9 cellular contexts compared by ENCODE assay signal in the genomic region with DNA sequence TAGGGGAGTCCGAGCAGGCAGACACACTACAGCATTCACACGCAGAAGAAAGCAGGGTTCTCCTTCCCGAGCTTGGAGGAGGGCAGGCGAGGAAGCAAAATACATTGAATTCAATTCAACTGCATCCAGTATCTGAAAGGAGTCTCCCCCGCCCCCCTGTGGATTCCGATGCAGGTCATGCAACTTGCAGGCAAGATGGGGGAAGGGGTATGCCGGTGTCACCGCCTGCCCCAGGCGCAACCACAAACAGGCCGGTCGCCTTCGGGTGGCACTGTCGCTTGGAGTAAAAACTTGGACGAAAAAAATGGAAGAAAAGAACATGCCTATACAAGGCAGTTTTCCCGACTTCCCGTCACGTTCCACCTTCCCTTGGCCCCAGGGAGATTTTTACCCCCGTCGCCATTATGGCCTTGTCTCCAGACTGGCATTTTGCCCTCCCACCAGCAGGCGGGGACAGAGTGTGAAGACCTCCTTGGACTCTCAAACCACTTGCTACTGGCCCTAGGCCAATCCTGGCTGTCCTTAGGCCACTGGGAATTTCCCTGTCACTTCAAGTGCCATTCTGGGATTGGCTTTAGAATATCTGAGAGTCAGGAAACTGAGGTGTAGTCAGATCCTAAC. TPM values are rescaled to one million over a fixed set of nuclear protein-coding genes. Genes with fewer than 3 reads are reported as not detected.
A peak's percentile ranks its signal among the peaks of the same experiment; 100 is the strongest.
DNase-seq lines count a peak whose midpoint lies in the region; ATAC-seq and TF ChIP-seq lines count a peak whose summit lies in the region.
"Had no signal": no experiment of that assay in that cellular context is flagged by ENCODE, and none has a peak within 500 bp of the region (broad histone marks: within the 10 kb centered on the region; RNA-seq: fewer than 3 reads in every experiment).

No MANE protein-coding gene starts in this region.

- peak; percentile 55 for ATAC-seq in GM23338
- no peak for ATAC-seq in HG03378 (IDR thresholded peaks at IDR 0.05; ENCODE audit: unreplicated experiment)

- H3K27me3 ChIP-seq in A673 (replicated peaks; ENCODE audit: insufficient read depth, low read depth, low read length, poor library complexity) (peaks cover 90% of the 10 kb centered on the region), GM23338 (ENCODE audit: insufficient read depth) (peaks cover 42% of the 10 kb centered on the region), adipocyte (replicated peaks; ENCODE audit: control insufficient read depth, insufficient read depth, low read length) (peaks cover 29% of the 10 kb centered on the region), esophagus squamous epithelium (peaks cover 8 to 95% (median 21%) of the 10 kb centered on the region in 4 donors)

- peaks cover 3% of the 10 kb centered on the region; the same call in 1 of the 3 replicates for H3K36me3 Mint-ChIP-seq in GM23338 (ENCODE audit: low read depth)

- peak; percentile 38 for DNase-seq in A673 (ENCODE audit: low spot score)
- peak; percentile 90 for DNase-seq in GM23338 (ENCODE audit: low spot score)
- DNase-seq in adipocyte (ENCODE audit: low read depth), result peak; percentile 11
- peak; percentile 64 for DNase-seq in inferior parietal cortex (ENCODE audit: extremely low spot score)
- no peak for DNase-seq in AG08396 (ENCODE audit: low spot score)
- no peak for DNase-seq in esophagus squamous epithelium (lab: John Stamatoyannopoulos, UW)
- DNase-seq in GM13977 (ENCODE audit: low spot score), result no peak
- DNase-seq: activated effector memory CD4-positive, alpha-beta T cell treated with anti-CD3 and anti-CD28 coated beads, Interleukin-2, amount 50 U/mL, for 16 hours had no signal

- H3K4me3 Mint-ChIP-seq in GM23338, result peak overlapping the region; percentile 100

- H3K4me1 Mint-ChIP-seq in GM23338, result peaks cover 16% of the 10 kb centered on the region; the same call in 2 of the 3 replicates

- H3K79me2 ChIP-seq in GM23338 (replicated peaks; ENCODE audit: insufficient read depth), result no peaks in the 10 kb centered on the region

- in situ Hi-C loops in GM13977 (cut with MboI; ENCODE audit: low pct_unique_long_range_greater_than_20kb, low sequenced_read_pairs, unreplicated experiment), result no loop called here

- H3K36me3 ChIP-seq in A673 (ENCODE audit: insufficient read depth, low read length, poor library complexity, severe bottlenecking) (no peaks in the 10 kb centered on the region), GM23338 (ENCODE audit: insufficient read depth) (no peaks in the 10 kb centered on the region), adipocyte (ENCODE audit: control insufficient read depth, insufficient read depth, low read length, severe bottlenecking) (no peaks in the 10 kb centered on the region), esophagus squamous epithelium (no peaks in the 10 kb centered on the region)

- H4K20me1 ChIP-seq in GM23338 (replicated peaks; ENCODE audit: insufficient read depth), result no peaks in the 10 kb centered on the region; the same call in 1 of the 2 replicates

- no peak overlapping the region for H3K9ac ChIP-seq in adipocyte (ENCODE audit: low read length)

- peaks cover 6% of the 10 kb centered on the region; the same call in 1 of the 2 replicates for H3K9me2 ChIP-seq in GM23338 (ENCODE audit: insufficient read depth)

- H3K9me3 Mint-ChIP-seq in GM23338, result no peaks in the 10 kb centered on the region; the same call in 2 of the 3 replicates

- intact Hi-C loops in A673 (cut with micrococcal nuclease; ENCODE audit: unreplicated experiment), result no loop called here
- intact Hi-C loops in esophagus squamous epithelium (cut with DNase I), result no loop called here

- H3K27ac ChIP-seq in A673 (ENCODE audit: low read depth, low read length, poor library complexity, severe bottlenecking) (no peak overlapping the region), GM23338 (ENCODE audit: low read depth) (peak overlapping the region; percentile 15; the same call in 1 of the 2 replicates), esophagus squamous epithelium (peak overlapping the region in 1 of 4 donors; percentile 44)

- no peak for TF ChIP-seq POLR2A in esophagus squamous epithelium (IDR thresholded peaks at IDR 0.05)

- CTCF ChIA-PET in A673 (lab: Charles Lee), result no interaction called here

- TF ChIP-seq CTCF in A673 (conservative IDR thresholded peaks at IDR 0.05; ENCODE audit: low read depth, low read length) (peak; percentile 35; the same call in 1 of the 2 replicates), GM23338 (conservative IDR thresholded peaks at IDR 0.05; ENCODE audit: low read depth in 2 of 2) (peak; percentile 78 to 85), esophagus squamous epithelium (IDR thresholded peaks at IDR 0.05) (peak in 1 of 6 experiments; percentile 5), GM13977 (IDR thresholded peaks at IDR 0.05; ENCODE audit: extremely low read depth, insufficient read depth, missing control alignments) (no peak)

- peak overlapping the region; percentile 99 for H3K4me2 ChIP-seq in GM23338

- H3K27me3 Mint-ChIP-seq in GM23338 (ENCODE audit: insufficient read depth, low read depth, poor library complexity), result peaks cover 41% of the 10 kb centered on the region

- WGBS in esophagus squamous epithelium, 2 donors, result 18 to 21% methylated on average over 18 of the region's 20 CpGs

- BruUV-seq in A673 (replicated peaks; lab: Mats Ljungman, UMichigan), result no TSS peak

- no peaks in the 10 kb centered on the region for H3F3A ChIP-seq in GM23338 (replicated peaks; ENCODE audit: low read depth)

- H3K4me3 ChIP-seq in A673 (ENCODE audit: low read depth, low read length, poor library complexity, severe bottlenecking) (no peak overlapping the region), GM23338 (peak overlapping the region; percentile 98), adipocyte (ENCODE audit: low read length) (no peak overlapping the region), esophagus squamous epithelium (peak overlapping the region in 2 of 4 donors; percentile 15 to 61)

- POLR2A ChIA-PET in A673 (lab: Charles Lee; ENCODE audit: low non-redundant PET), result no interaction called here

- H3K9me3 ChIP-seq in A673 (ENCODE audit: low read depth, low read length, poor library complexity, severe bottlenecking), result no peaks in the 10 kb centered on the region
- no peaks in the 10 kb centered on the region for H3K9me3 ChIP-seq in adipocyte (ENCODE audit: control insufficient read depth, low read length)
- no peaks in the 10 kb centered on the region for H3K9me3 ChIP-seq in esophagus squamous epithelium

- H3K4me1 ChIP-seq in A673 (ENCODE audit: insufficient read depth, low read length, poor library complexity, severe bottlenecking) (no peaks in the 10 kb centered on the region), GM23338 (ENCODE audit: insufficient read depth) (peaks cover 10% of the 10 kb centered on the region; the same call in 1 of the 2 replicates), adipocyte (ENCODE audit: control insufficient read depth, insufficient read depth, low read length) (peaks cover 4% of the 10 kb centered on the region), esophagus squamous epithelium (peaks cover 12 to 32% (median 15%) of the 10 kb centered on the region in 3 donors)

- peak overlapping the region; percentile 82 for H3K27ac Mint-ChIP-seq in GM23338

- H2AFZ ChIP-seq in GM23338, result peak overlapping the region; percentile 97

RNA-seq across cellular contexts. Expression of a gene that starts 1.6 kb away (rescaled TPM):
- not detected in 2 replicates for total RNA-seq in A673 (2021)
- 3.1 and 5.4 TPM in 2 replicates for total RNA-seq in GM23338 (2014; rRNA removed; shearing (Covaris generic))
- 4.0 and 5.3 TPM in 2 replicates for polyA plus RNA-seq in GM23338 (2016; fragmentation: Nextera tagmentation; extraction: Ambion mirVana)
- 1 to 10 TPM in 1 of 4 donors, under 1 TPM in 3; 0.09 to 2.7 (median 0.62) TPM for total RNA-seq in esophagus squamous epithelium

Comparison
In these comparisons a context has a peak if more than half of its experiments do, and no peak if none do; other contexts are left out.
1. DNase-seq: peak in A673 (single experiment), GM23338 (single experiment), adipocyte (single experiment) and inferior parietal cortex (single experiment); none in AG08396 (single experiment), esophagus squamous epithelium (single experiment) and GM13977 (single experiment).